In genomic region chr1:219933763-219934162, GRCh38 we compare ENCODE assay signal across 4 cellular contexts. TPM values are rescaled to one million over a fixed set of nuclear protein-coding genes. Genes with fewer than 3 reads are reported as not detected.
"Had no signal": no experiment of that assay in that cellular context is flagged by ENCODE, and none has a peak within 500 bp of the region (broad histone marks: within the 10 kb centered on the region; RNA-seq: fewer than 3 reads in every experiment).

No MANE protein-coding gene starts in this region.

RNA-seq across cellular contexts. Expression of gene SLC30A10, which starts 5.4 kb away (rescaled TPM):
- total RNA-seq: LHCN-M2, M059J, MCF 10A, NCI-H460 had no signal
